Comparison of ENCODE assay signal across 8 cellular contexts in genomic region chr17:80145076-80146075, GRCh38. TPM values are rescaled to one million over a fixed set of nuclear protein-coding genes. Genes with fewer than 3 reads are reported as not detected.
DNase-seq lines count a peak whose midpoint lies in the region; ATAC-seq and TF ChIP-seq lines count a peak whose summit lies in the region.

No MANE protein-coding gene starts in this region.

- peak overlapping the region; percentile 95 to 99 for H3K4me3 ChIP-seq in ascending aorta

- H3K4me1 Mint-ChIP-seq in stimulated activated naive CD8-positive, alpha-beta T cell treated with anti-CD3 and anti-CD28 coated beads, Interleukin-15, Interleukin-2, amounts not matched to agents 100 ng/mL and 50 ng/mL, for 24 hours (ENCODE audit: low read depth) = peaks cover 41% of the 10 kb centered on the region

- H3K9me3 Mint-ChIP-seq in stimulated activated naive CD8-positive, alpha-beta T cell treated with anti-CD3 and anti-CD28 coated beads, Interleukin-15, Interleukin-2, amounts not matched to agents 100 ng/mL and 50 ng/mL, for 24 hours = no peaks in the 10 kb centered on the region

- no peaks in the 10 kb centered on the region for H3K27me3 Mint-ChIP-seq in stimulated activated naive CD8-positive, alpha-beta T cell treated with anti-CD3 and anti-CD28 coated beads, Interleukin-15, Interleukin-2, amounts not matched to agents 100 ng/mL and 50 ng/mL, for 24 hours

- no peak for TF ChIP-seq CTCF in ascending aorta (IDR thresholded peaks at IDR 0.05)

- peaks cover 51% of the 10 kb centered on the region for H3K36me3 Mint-ChIP-seq in stimulated activated naive CD8-positive, alpha-beta T cell treated with anti-CD3 and anti-CD28 coated beads, Interleukin-15, Interleukin-2, amounts not matched to agents 100 ng/mL and 50 ng/mL, for 24 hours (ENCODE audit: low read depth)

- H3K36me3 ChIP-seq in ascending aorta = peaks cover 37% of the 10 kb centered on the region in 2 donors

- H3K4me3 Mint-ChIP-seq in stimulated activated naive CD8-positive, alpha-beta T cell treated with anti-CD3 and anti-CD28 coated beads, Interleukin-15, Interleukin-2, amounts not matched to agents 100 ng/mL and 50 ng/mL, for 24 hours = peak overlapping the region; percentile 92

- H3K9me3 ChIP-seq in ascending aorta = no peaks in the 10 kb centered on the region

- peak overlapping the region; percentile 83 for H3K27ac Mint-ChIP-seq in stimulated activated naive CD8-positive, alpha-beta T cell treated with anti-CD3 and anti-CD28 coated beads, Interleukin-15, Interleukin-2, amounts not matched to agents 100 ng/mL and 50 ng/mL, for 24 hours

- no peak for DNase-seq in stimulated activated naive CD8-positive, alpha-beta T cell treated with anti-CD3 and anti-CD28 coated beads, Interleukin-15, Interleukin-2, amounts not matched to agents 100 U/mL and 50 U/mL, for 24 hours
- no peak for DNase-seq in ascending aorta (ENCODE audit: low spot score in 2 of 2)
- DNase-seq in medulla oblongata (ENCODE audit: extremely low spot score) = peak; percentile 4
- DNase-seq in left colon = no peak
- DNase-seq in SKM-1 (lab: John Stamatoyannopoulos, UW; ENCODE audit: unreplicated experiment) = no peak

- no peak overlapping the region for H3K27ac ChIP-seq in ascending aorta

- H3K4me1 ChIP-seq in ascending aorta = peaks cover 0 to 16% of the 10 kb centered on the region in 2 donors

- no peak for ATAC-seq in stimulated activated naive CD8-positive, alpha-beta T cell treated with anti-CD3 and anti-CD28 coated beads, Interleukin-15, Interleukin-2, amounts not matched to agents 100 U/mL and 50 U/mL, for 24 hours
- ATAC-seq in HG03442 (IDR thresholded peaks at IDR 0.05; ENCODE audit: unreplicated experiment) (no peak), left colon (no peak), GM18873 (IDR thresholded peaks at IDR 0.05; ENCODE audit: low FRiP score, unreplicated experiment) (no peak)

- H3K27me3 ChIP-seq in ascending aorta = no peaks in the 10 kb centered on the region

- intact Hi-C loops in ascending aorta (cut with DNase I) (loop anchor here (2.0 to 5.0 kb wide), 5 partner anchors 77 to 272 kb away; partner anchors contain the start of genes ENDOV, RNF213, SGSH and SLC26A11), left colon (cut with DNase I, micrococcal nuclease) (no loop called here)

RNA-seq across cellular contexts. Expression of gene EIF4A3, which starts 1.6 kb away (rescaled TPM):
- total RNA-seq in ascending aorta (78.9 TPM), left colon (10 to 100 TPM; 65.5 to 69.9 TPM)

RNA-seq across cellular contexts. Expression of gene CARD14, which starts 24.5 kb away (rescaled TPM):
- total RNA-seq in ascending aorta (1.1 TPM), left colon (1 to 10 TPM in 1 of 2 donors, under 1 TPM in 1; 0.64 to 1.3 TPM)

RNA-seq across cellular contexts. Expression of gene GAA, which starts 44.0 kb away (rescaled TPM):
- total RNA-seq in ascending aorta (91.6 TPM), left colon (10 to 100 TPM; 44.4 to 51.2 TPM)
